8 cellular contexts compared by ENCODE assay signal in the genomic region with DNA sequence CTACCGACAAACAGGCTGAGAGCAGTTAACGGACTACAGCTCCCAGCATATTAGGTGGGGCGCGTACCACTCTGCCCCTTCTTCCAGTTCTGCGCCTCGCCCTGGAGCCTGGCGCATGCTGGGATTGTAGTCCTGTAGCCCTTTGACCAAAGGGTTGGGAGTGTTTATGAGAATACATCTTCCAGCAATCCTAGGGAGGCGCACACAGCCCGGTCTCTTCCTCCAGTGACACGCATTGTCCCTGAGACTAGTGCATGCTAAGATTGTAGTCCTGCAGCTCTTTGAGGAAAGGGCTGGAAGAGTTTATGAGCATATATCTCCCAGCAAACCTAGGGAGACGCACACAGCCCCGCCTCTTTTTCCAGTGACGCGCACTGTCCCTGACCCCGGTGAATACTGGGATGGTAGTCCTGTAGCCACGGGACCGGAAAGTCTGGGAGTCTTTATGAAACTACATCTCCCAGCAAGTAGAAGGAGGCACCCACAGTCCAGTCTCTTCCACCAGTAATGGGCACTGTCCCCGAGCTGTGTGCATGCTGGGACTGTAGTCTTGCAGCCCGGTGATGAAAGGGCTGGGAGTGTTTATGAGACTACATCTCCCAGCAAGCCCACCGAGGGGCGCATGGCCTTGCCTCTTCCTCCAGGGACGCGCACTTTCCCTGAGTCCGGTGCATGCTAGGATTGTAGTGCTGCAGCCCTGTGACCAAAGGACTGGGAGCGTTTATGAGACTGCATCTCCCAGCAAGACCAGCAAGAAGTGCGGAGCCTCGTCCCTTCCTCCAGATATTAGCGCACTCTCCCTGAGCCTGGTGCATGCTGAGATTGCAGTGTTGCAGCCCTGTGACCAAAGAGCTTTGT.
DNase-seq lines count a peak whose midpoint lies in the region; ATAC-seq and TF ChIP-seq lines count a peak whose summit lies in the region.
"Not testable (repeated sequence)": the region's sequence is repeated elsewhere in the genome, so short reads cannot be mapped to it uniquely, and the experiment has no call there.

No MANE protein-coding gene starts in this region.

- H3K27me3 ChIP-seq in Caco-2 (replicated peaks; ENCODE audit: control insufficient read depth, insufficient read depth, low read length); mucosa of rectum (ENCODE audit: control insufficient read depth in 2 of 2, insufficient read depth in 2 of 2, low read length in 2 of 2): not testable (repeated sequence)

- CTCF ChIA-PET in Caco-2 (lab: Charles Lee), result not testable (repeated sequence)

- H3K4me3 ChIP-seq in Caco-2 (ENCODE audit: low read depth, low read length) (peak overlapping the region; percentile 6; the same call in 1 of the 2 replicates), mucosa of rectum (ENCODE audit: low read length in 2 of 2) (peak overlapping the region; percentile 10 to 48)

- not testable (repeated sequence) for H3K27me3 Mint-ChIP-seq in Caco-2 (ENCODE audit: insufficient read depth, unreplicated experiment); stimulated activated memory B cell treated with anti-CD40 and anti-IgM and Interleukin-4, amounts not matched to agents 10 μg/mL and 1 μg/mL and 100 μg/mL, for 72 hours

- H3K27ac Mint-ChIP-seq in Caco-2 (ENCODE audit: unreplicated experiment), result peak overlapping the region; percentile 13
- H3K27ac Mint-ChIP-seq in stimulated activated memory B cell treated with anti-CD40 and anti-IgM and Interleukin-4, amounts not matched to agents 10 μg/mL and 1 μg/mL and 100 μg/mL, for 72 hours, result not testable (repeated sequence)

- peaks cover 14% of the 10 kb centered on the region for H3K4me1 Mint-ChIP-seq in Caco-2 (ENCODE audit: low read depth, unreplicated experiment)
- not testable (repeated sequence) for H3K4me1 Mint-ChIP-seq in stimulated activated memory B cell treated with anti-CD40 and anti-IgM and Interleukin-4, amounts not matched to agents 10 μg/mL and 1 μg/mL and 100 μg/mL, for 72 hours

- not testable (repeated sequence) for H3K9me3 ChIP-seq in Caco-2; mucosa of rectum (ENCODE audit: control insufficient read depth in 2 of 2, low read length in 2 of 2)

- H3K9me3 Mint-ChIP-seq in Caco-2 (ENCODE audit: unreplicated experiment); stimulated activated memory B cell treated with anti-CD40 and anti-IgM and Interleukin-4, amounts not matched to agents 10 μg/mL and 1 μg/mL and 100 μg/mL, for 72 hours: not testable (repeated sequence)

- H3K9ac ChIP-seq in mucosa of rectum (ENCODE audit: low read depth in 1 of 2, low read length in 2 of 2), result not testable (repeated sequence)

- H3K4me3 Mint-ChIP-seq in Caco-2 (ENCODE audit: unreplicated experiment), result peak overlapping the region; percentile 61
- H3K4me3 Mint-ChIP-seq in stimulated activated memory B cell treated with anti-CD40 and anti-IgM and Interleukin-4, amounts not matched to agents 10 μg/mL and 1 μg/mL and 100 μg/mL, for 72 hours, result peak overlapping the region; percentile 48

- not testable (repeated sequence) for H3K27ac ChIP-seq in mucosa of rectum (ENCODE audit: low read depth in 2 of 2, low read length in 2 of 2)

- TF ChIP-seq CTCF in Caco-2 (IDR thresholded peaks at IDR 0.05; ENCODE audit: insufficient read depth in 1 of 2, low read depth in 1 of 2, low read length in 1 of 2, severe bottlenecking in 1 of 2, unreplicated experiment in 1 of 2), result not testable (repeated sequence)

- BruUV-seq in Caco-2 (replicated peaks; lab: Mats Ljungman, UMichigan), result not testable (repeated sequence)

- intact Hi-C loops in Caco-2 (cut with micrococcal nuclease; ENCODE audit: unreplicated experiment), result loop anchor here (2.0 to 10.0 kb wide), 3 partner anchors 340 to 1816 kb away; no protein-coding TSS in a partner anchor

- DNase-seq in Caco-2, result peak; percentile 89 to 95
- peak; percentile 70 for DNase-seq in NCI-H146 treated with DMSO at 0.1 percent for 48 hours (lab: John Stamatoyannopoulos, UW; ENCODE audit: unreplicated experiment)
- DNase-seq in SIG-M5 treated with dmso at 0.1 percent for 504 hours (lab: John Stamatoyannopoulos, UW; ENCODE audit: unreplicated experiment), result peak; percentile 3
- DNase-seq in activated effector memory CD4-positive, alpha-beta T cell treated with Interleukin-2 at 50 U/mL for 16 hours, result peak; percentile 12
- peak; percentile 93 for DNase-seq in fibroblast of peridontal ligament (ENCODE audit: extremely low read depth)

- peaks cover 16% of the 10 kb centered on the region for H3K4me1 ChIP-seq in Caco-2
- H3K4me1 ChIP-seq in mucosa of rectum (ENCODE audit: control insufficient read depth in 2 of 2, insufficient read depth in 2 of 2, low read length in 2 of 2), result not testable (repeated sequence)

- not testable (repeated sequence) for H3K36me3 ChIP-seq in Caco-2 (ENCODE audit: control insufficient read depth, insufficient read depth, low read length); mucosa of rectum (ENCODE audit: control insufficient read depth in 2 of 2, insufficient read depth in 2 of 2, low read length in 2 of 2)

- H3K36me3 Mint-ChIP-seq in Caco-2 (ENCODE audit: insufficient read depth, unreplicated experiment); stimulated activated memory B cell treated with anti-CD40 and anti-IgM and Interleukin-4, amounts not matched to agents 10 μg/mL and 1 μg/mL and 100 μg/mL, for 72 hours: not testable (repeated sequence)

- POLR2A ChIA-PET in Caco-2 (lab: Charles Lee), result not testable (repeated sequence)

- peak; percentile 75 for ATAC-seq in GM21619 (IDR thresholded peaks at IDR 0.05; ENCODE audit: unreplicated experiment)
- peak; percentile 82 for ATAC-seq in stimulated activated memory B cell treated with anti-CD40 and anti-IgM and Interleukin-4, amounts not matched to agents 10 μg/mL and 1 μg/mL and 100 μg/mL, for 72 hours

Comparison
In these comparisons a context has a peak if more than half of its experiments do, and no peak if none do; other contexts are left out.
1. DNase-seq: peak in every context shown above with its lines; median percentile 93 in fibroblast of peridontal ligament; 92 in Caco-2; 70 in NCI-H146 treated with DMSO at 0.1 percent for 48 hours; 12 in activated effector memory CD4-positive, alpha-beta T cell treated with Interleukin-2 at 50 U/mL for 16 hours; 3 in SIG-M5 treated with dmso at 0.1 percent for 504 hours.